38 cellular contexts compared by ENCODE assay signal in the genomic region with DNA sequence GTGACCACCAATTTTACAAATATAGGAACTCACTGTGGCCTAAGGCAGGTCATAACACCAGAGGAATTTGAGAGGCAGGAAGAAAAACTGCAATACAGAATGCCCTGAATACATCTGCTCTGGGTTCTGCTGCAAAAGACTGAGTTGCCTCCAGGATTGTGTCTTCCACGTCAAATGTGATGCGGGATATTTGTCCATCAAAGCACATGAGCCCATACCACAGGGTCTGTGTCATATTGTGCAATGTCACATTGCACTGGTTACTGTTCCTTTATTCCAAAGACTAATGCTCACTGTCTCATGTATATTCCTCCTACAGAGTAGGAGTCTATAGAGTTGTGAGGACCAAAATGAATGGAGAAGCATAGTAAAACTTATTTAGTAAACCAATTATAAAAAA. TPM values are rescaled to one million over a fixed set of nuclear protein-coding genes. Genes with fewer than 3 reads are reported as not detected.
"Had no signal": no experiment of that assay in that cellular context is flagged by ENCODE, and none has a peak within 500 bp of the region (broad histone marks: within the 10 kb centered on the region; RNA-seq: fewer than 3 reads in every experiment).

No MANE protein-coding gene starts in this region.

- ATAC-seq: activated CD4-positive, alpha-beta T cell treated with anti-CD3 and anti-CD28 coated beads for 36 hours; activated CD4-positive, CD25-positive, alpha-beta regulatory T cell treated with anti-CD3 and anti-CD28 coated beads, Interleukin-2, amount 50 U/mL, for 24 hours; activated CD8-positive, alpha-beta T cell treated with anti-CD3 and anti-CD28 coated beads for 36 hours; activated naive CD4-positive, alpha-beta T cell treated with anti-CD3 and anti-CD28 coated beads, Interleukin-2, amount 50 U/mL, for 72 hours; activated T-cell treated with anti-CD3 and anti-CD28 coated beads, Interleukin-2, amount 50 U/mL, for 4 hours; activated T-cell treated with anti-CD3 and anti-CD28 coated beads, Interleukin-2, amount 50 U/mL, for 72 hours; activated T-helper 17 cell treated with anti-CD3 and anti-CD28 coated beads, Interleukin-2, amount 50 U/mL, for 72 hours; body of pancreas; WTC11 had no signal

- H3K4me3 Mint-ChIP-seq: activated CD4-positive, alpha-beta memory T cell treated with anti-CD3 and anti-CD28 coated beads for 36 hours; activated CD4-positive, alpha-beta T cell treated with anti-CD3 and anti-CD28 coated beads for 36 hours; activated CD8-positive, alpha-beta T cell treated with anti-CD3 and anti-CD28 coated beads for 36 hours; activated naive CD4-positive, alpha-beta T cell treated with anti-CD3 and anti-CD28 coated beads for 36 hours; activated naive CD8-positive, alpha-beta T cell treated with anti-CD3 and anti-CD28 coated beads for 36 hours; activated T-cell treated with anti-CD3 and anti-CD28 coated beads, Interleukin-2, amount 50 U/mL, for 4 hours; activated T-cell treated with anti-CD3 and anti-CD28 coated beads, Interleukin-2, amount 50 U/mL, for 72 hours; activated T-helper 1 cell treated with anti-CD3 and anti-CD28 coated beads, Interleukin-12 subunit alpha, Interleukin-12 subunit beta, Interleukin-2, Interleukin-4 antibody, amounts not matched to agents 30 ng/mL and 10 ng/mL and 1 ng/mL, durations not matched to agents 14 hours and 24 hours and 36 hours; activated T-helper 17 cell treated with anti-CD3 and anti-CD28 coated beads, Interleukin-2, amount 50 U/mL, for 72 hours; T-helper 1 cell treated with Interleukin-12 subunit alpha and Interleukin-12 subunit beta and Interleukin-4 antibody, amounts not matched to agents 30 μg/mL and 1 μg/mL, for 36 hours; T-helper 2 cell treated with Interferon-gamma antibody and Interleukin-4, amounts not matched to agents 5 μg/mL and 100 μg/mL, for 36 hours; WTC11 had no signal

- DNase-seq: activated CD4-positive, alpha-beta memory T cell treated with anti-CD3 and anti-CD28 coated beads for 36 hours; activated CD4-positive, alpha-beta T cell treated with anti-CD3 and anti-CD28 coated beads for 1 hour; activated CD4-positive, alpha-beta T cell treated with anti-CD3 and anti-CD28 coated beads for 36 hours; activated CD4-positive, alpha-beta T cell treated with anti-CD3 and anti-CD28 coated beads for 48 hours; activated CD4-positive, alpha-beta T cell treated with anti-CD3 and anti-CD28 coated beads, Interleukin-2, amount 50 U/mL, for 1 hour; activated CD4-positive, alpha-beta T cell treated with anti-CD3 and anti-CD28 coated beads, Interleukin-2, amount 50 U/mL, for 4 hours; activated CD4-positive, CD25-positive, alpha-beta regulatory T cell; activated CD8-positive, alpha-beta memory T cell treated with anti-CD3 and anti-CD28 coated beads, Interleukin-2, amount 50 U/mL, for 4 hours; activated CD8-positive, alpha-beta T cell treated with anti-CD3 and anti-CD28 coated beads for 36 hours; activated effector memory CD4-positive, alpha-beta T cell treated with anti-CD3 and anti-CD28 coated beads, Interleukin-2, amount 50 U/mL, for 16 hours; activated gamma-delta T cell treated with Interleukin-2 at 50 U/mL for 16 hours; activated naive CD4-positive, alpha-beta T cell; activated naive CD4-positive, alpha-beta T cell treated with anti-CD3 and anti-CD28 coated beads for 36 hours; activated naive CD4-positive, alpha-beta T cell treated with anti-CD3 and anti-CD28 coated beads, Interleukin-2, amount 50 U/mL, for 16 hours; activated naive CD8-positive, alpha-beta T cell treated with anti-CD3 and anti-CD28 coated beads for 36 hours; activated T-cell treated with anti-CD3 and anti-CD28 coated beads for 4 hours; activated T-cell treated with anti-CD3 and anti-CD28 coated beads, Interleukin-2, amount 50 U/mL, for 1 hour; activated T-cell treated with anti-CD3 and anti-CD28 coated beads, Interleukin-2, amount 50 U/mL, for 4 hours; activated T-cell treated with anti-CD3 and anti-CD28 coated beads, Interleukin-2, amount 50 U/mL, for 72 hours; adrenal gland; amniotic stem cell; aorta; body of pancreas; brain microvascular endothelial cell; central memory CD4-positive, alpha-beta T cell; T-helper 1 cell; T-helper 2 cell; T-helper 9 cell; WERI-Rb-1 had no signal

- H3K4me3 ChIP-seq: adrenal gland, body of pancreas, breast epithelium had no signal

- H3K9me3 Mint-ChIP-seq: activated CD4-positive, alpha-beta memory T cell treated with anti-CD3 and anti-CD28 coated beads for 36 hours; activated CD8-positive, alpha-beta T cell treated with anti-CD3 and anti-CD28 coated beads for 36 hours; activated naive CD4-positive, alpha-beta T cell treated with anti-CD3 and anti-CD28 coated beads for 36 hours; activated naive CD4-positive, alpha-beta T cell treated with anti-CD3 and anti-CD28 coated beads, Interleukin-2, amount 50 U/mL, for 72 hours; activated naive CD8-positive, alpha-beta T cell treated with anti-CD3 and anti-CD28 coated beads for 36 hours; activated T-cell treated with anti-CD3 and anti-CD28 coated beads, Interleukin-2, amount 50 U/mL, for 4 hours; activated T-cell treated with anti-CD3 and anti-CD28 coated beads, Interleukin-2, amount 50 U/mL, for 72 hours; activated T-helper 1 cell treated with anti-CD3 and anti-CD28 coated beads, Interleukin-12 subunit alpha, Interleukin-12 subunit beta, Interleukin-2, Interleukin-4 antibody, amounts not matched to agents 30 ng/mL and 10 ng/mL and 1 ng/mL, durations not matched to agents 14 hours and 24 hours and 36 hours; activated T-helper 17 cell treated with anti-CD3 and anti-CD28 coated beads, Interleukin-2, amount 50 U/mL, for 72 hours; T-helper 1 cell treated with Interleukin-12 subunit alpha and Interleukin-12 subunit beta and Interleukin-4 antibody, amounts not matched to agents 30 μg/mL and 1 μg/mL, for 36 hours; T-helper 2 cell treated with Interferon-gamma antibody and Interleukin-4, amounts not matched to agents 5 μg/mL and 100 μg/mL, for 36 hours had no signal

- H3K27me3 Mint-ChIP-seq: activated CD4-positive, alpha-beta memory T cell treated with anti-CD3 and anti-CD28 coated beads for 36 hours; activated CD4-positive, alpha-beta T cell treated with anti-CD3 and anti-CD28 coated beads for 36 hours; activated CD8-positive, alpha-beta T cell treated with anti-CD3 and anti-CD28 coated beads for 36 hours; activated naive CD8-positive, alpha-beta T cell treated with anti-CD3 and anti-CD28 coated beads for 36 hours; activated T-helper 17 cell treated with anti-CD3 and anti-CD28 coated beads, Interleukin-2, amount 50 U/mL, for 72 hours had no signal

- H3K27ac ChIP-seq: body of pancreas, brain microvascular endothelial cell, breast epithelium, WERI-Rb-1 had no signal

- H3K27me3 ChIP-seq: adrenal gland, body of pancreas, brain microvascular endothelial cell, breast epithelium had no signal

- H3K4me1 ChIP-seq: body of pancreas, breast epithelium had no signal

- H3K36me3 ChIP-seq: adrenal gland, brain microvascular endothelial cell, breast epithelium, WERI-Rb-1 had no signal

- H3K27ac Mint-ChIP-seq: activated CD4-positive, alpha-beta memory T cell treated with anti-CD3 and anti-CD28 coated beads for 36 hours; activated CD4-positive, alpha-beta T cell treated with anti-CD3 and anti-CD28 coated beads for 36 hours; activated CD8-positive, alpha-beta T cell treated with anti-CD3 and anti-CD28 coated beads for 36 hours; activated naive CD4-positive, alpha-beta T cell treated with anti-CD3 and anti-CD28 coated beads for 36 hours; activated naive CD4-positive, alpha-beta T cell treated with anti-CD3 and anti-CD28 coated beads, Interleukin-2, amount 50 U/mL, for 72 hours; activated naive CD8-positive, alpha-beta T cell treated with anti-CD3 and anti-CD28 coated beads for 36 hours; activated T-cell treated with anti-CD3 and anti-CD28 coated beads, Interleukin-2, amount 50 U/mL, for 72 hours; activated T-helper 1 cell treated with anti-CD3 and anti-CD28 coated beads, Interleukin-12 subunit alpha, Interleukin-12 subunit beta, Interleukin-2, Interleukin-4 antibody, amounts not matched to agents 30 ng/mL and 10 ng/mL and 1 ng/mL, durations not matched to agents 14 hours and 24 hours and 36 hours; activated T-helper 17 cell treated with anti-CD3 and anti-CD28 coated beads, Interleukin-2, amount 50 U/mL, for 72 hours; T-helper 1 cell treated with Interleukin-12 subunit alpha and Interleukin-12 subunit beta and Interleukin-4 antibody, amounts not matched to agents 30 μg/mL and 1 μg/mL, for 36 hours; T-helper 2 cell treated with Interferon-gamma antibody and Interleukin-4, amounts not matched to agents 5 μg/mL and 100 μg/mL, for 36 hours; WTC11 had no signal

- H3K9me3 ChIP-seq: adrenal gland, body of pancreas, breast epithelium had no signal

- FAIRE-seq: astrocyte had no signal

- H3K36me3 Mint-ChIP-seq: activated CD4-positive, alpha-beta memory T cell treated with anti-CD3 and anti-CD28 coated beads for 36 hours; activated naive CD4-positive, alpha-beta T cell treated with anti-CD3 and anti-CD28 coated beads, Interleukin-2, amount 50 U/mL, for 72 hours; WTC11 had no signal

- H3K4me1 Mint-ChIP-seq: activated CD4-positive, alpha-beta T cell treated with anti-CD3 and anti-CD28 coated beads for 36 hours; activated T-helper 17 cell treated with anti-CD3 and anti-CD28 coated beads, Interleukin-2, amount 50 U/mL, for 72 hours; WTC11 had no signal

RNA-seq across cellular contexts. Expression of gene ABCB4, which starts 58.6 kb away (rescaled TPM):
- total RNA-seq: activated CD4-positive, alpha-beta memory T cell treated with anti-CD3 and anti-CD28 coated beads for 36 hours; activated naive CD4-positive, alpha-beta T cell treated with anti-CD3 and anti-CD28 coated beads for 36 hours; activated naive CD4-positive, alpha-beta T cell treated with anti-CD3 and anti-CD28 coated beads, Interleukin-2, amount 50 U/mL, for 72 hours; activated T-helper 1 cell treated with anti-CD3 and anti-CD28 coated beads, Interleukin-12 subunit alpha, Interleukin-12 subunit beta, Interleukin-2, Interleukin-4 antibody, amounts not matched to agents 30 ng/mL and 10 ng/mL and 1 ng/mL, durations not matched to agents 14 hours and 24 hours and 36 hours; activated T-helper 17 cell treated with anti-CD3 and anti-CD28 coated beads, Interleukin-2, amount 50 U/mL, for 72 hours had no signal
